In the genomic region with DNA sequence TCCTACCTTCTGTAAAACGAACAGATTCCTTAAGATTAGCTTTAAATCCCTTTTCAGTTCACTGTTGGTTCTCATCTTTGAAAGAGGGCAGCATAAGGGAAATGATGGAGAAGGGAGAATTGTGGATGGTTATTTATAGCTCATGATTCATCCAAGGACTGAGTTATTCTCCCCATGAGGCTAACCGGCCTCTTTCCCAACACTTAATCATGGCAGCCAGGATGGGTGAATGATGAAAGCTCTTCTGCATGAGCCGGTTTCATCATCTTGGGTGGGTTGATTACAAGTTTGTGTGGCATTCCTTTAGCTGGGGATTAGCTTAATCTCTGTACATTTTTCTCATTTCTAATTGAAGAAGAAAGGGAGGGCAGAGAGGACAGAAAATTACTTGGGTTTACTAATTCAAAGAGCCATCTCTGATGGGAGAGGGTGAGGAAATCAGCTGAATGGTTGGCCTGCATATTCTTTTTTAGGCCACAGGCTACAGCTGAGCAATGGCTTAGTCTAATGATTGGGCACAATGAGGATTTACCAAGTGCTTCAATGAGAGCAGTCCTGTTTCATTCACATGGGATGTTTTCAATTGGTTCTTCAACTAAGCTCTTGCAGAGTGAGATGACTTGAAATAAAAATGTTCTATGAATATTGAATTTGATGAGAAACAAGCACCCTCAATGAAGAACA, we compare ENCODE assay signal across 13 cellular contexts.
A peak's percentile ranks its signal among the peaks of the same experiment; 100 is the strongest.
DNase-seq lines count a peak whose midpoint lies in the region; ATAC-seq, FAIRE-seq and TF ChIP-seq lines count a peak whose summit lies in the region.
"Had no signal": no experiment of that assay in that cellular context is flagged by ENCODE, and none has a peak within 500 bp of the region (broad histone marks: within the 10 kb centered on the region; RNA-seq: fewer than 3 reads in every experiment).

No MANE protein-coding gene starts in this region.

- no peak overlapping the region for H3K4me3 Mint-ChIP-seq in brain
- H3K4me3 Mint-ChIP-seq: naive B cell had no signal

- no peaks in the 10 kb centered on the region for H3K27me3 ChIP-seq in MG63
- no peaks in the 10 kb centered on the region for H3K27me3 ChIP-seq in hepatocyte
- H3K27me3 ChIP-seq in spleen (replicated peaks in 1 of 7) = no peaks in the 10 kb centered on the region
- H3K27me3 ChIP-seq: BLaER1 had no signal

- no peak overlapping the region for H3K4me3 ChIP-seq in A549
- H3K4me3 ChIP-seq in MG63 = no peak overlapping the region
- no peak overlapping the region for H3K4me3 ChIP-seq in hepatocyte
- no peak overlapping the region for H3K4me3 ChIP-seq in spleen
- H3K4me3 ChIP-seq: BLaER1 had no signal

- 47% methylated on average over 3 of the region's 3 CpGs for WGBS in A549 (ENCODE audit: missing lambda C conversion rate)
- 77% methylated on average over 3 of the region's 3 CpGs for WGBS in hepatocyte (ENCODE audit: low lambda C conversion rate, missing lambda C conversion rate)
- 65 to 77% (median 71%) methylated on average over 3 of the region's 3 CpGs for WGBS in spleen, 5 donors

- H4K20me1 ChIP-seq in hepatocyte (ENCODE audit: insufficient read depth, poor library complexity, severe bottlenecking) = no peaks in the 10 kb centered on the region
- H4K20me1 ChIP-seq: BLaER1 had no signal

- H3K36me3 Mint-ChIP-seq in brain = no peaks in the 10 kb centered on the region
- H3K36me3 Mint-ChIP-seq: naive B cell had no signal

- TF ChIP-seq RAD21 in A549 (conservative IDR thresholded peaks at IDR 0.05 in 1 of 2, IDR thresholded peaks at IDR 0.05 in 1 of 2) = no peak

- H3K36me3 ChIP-seq in MG63 (peaks cover 88% of the 10 kb centered on the region), hepatocyte (replicated peaks; ENCODE audit: insufficient read depth, low read depth) (no peaks in the 10 kb centered on the region), spleen (no peaks in the 10 kb centered on the region)
- H3K36me3 ChIP-seq: BLaER1 had no signal

- TF ChIP-seq CTCF in A549 (IDR thresholded peaks at IDR 0.05) (no peak), brain (conservative IDR thresholded peaks at IDR 0.05) (no peak), hepatocyte (IDR thresholded peaks at IDR 0.05; ENCODE audit: poor library complexity) (no peak), spleen (IDR thresholded peaks at IDR 0.05 in 8 of 11, conservative IDR thresholded peaks at IDR 0.05 in 3 of 11) (no peak)

- DNase-seq in A549 (ENCODE audit: low read depth in 1 of 2, low spot score in 1 of 2) (peak; percentile 24 to 56), MG63 (peak; percentile 63), hepatocyte (ENCODE audit: low spot score) (peak; percentile 68), activated gamma-delta T cell (lab: John Stamatoyannopoulos, UW) (no peak), NCI-H1417 (lab: John Stamatoyannopoulos, UW) (no peak), spleen (no peak)
- DNase-seq: naive B cell; NCI-H2171 treated with DMSO at 0.1 percent for 48 hours; stimulated activated CD4-positive, alpha-beta T cell treated with anti-CD3 and anti-CD28 coated beads, Interleukin-2, amount 100 ng/mL, for 48 hours had no signal

- TF ChIP-seq EP300 in A549 (IDR thresholded peaks at IDR 0.05) = peak in 1 of 2 experiments; percentile 48; a peak in 2 of 5 replicates

- H3K4me2 ChIP-seq in A549 (peak overlapping the region; percentile 14; the same call in 2 of the 3 replicates), hepatocyte (no peak overlapping the region)
- H3K4me2 ChIP-seq: BLaER1 had no signal

- intact Hi-C loops in spleen (cut with DNase I; ENCODE audit: low total_unique reads) = no loop called here

- H3K4me1 ChIP-seq in A549 = peaks cover 10% of the 10 kb centered on the region; the same call in 2 of the 3 replicates
- no peaks in the 10 kb centered on the region for H3K4me1 ChIP-seq in hepatocyte (ENCODE audit: insufficient read depth)
- no peaks in the 10 kb centered on the region for H3K4me1 ChIP-seq in spleen
- H3K4me1 ChIP-seq: BLaER1 had no signal

- TF ChIP-seq POLR2A in A549 (IDR thresholded peaks at IDR 0.05; ENCODE audit: low read length) (no peak), spleen (IDR thresholded peaks at IDR 0.05) (no peak)

- POLR2A ChIA-PET in A549 (lab: Yijun Ruan, JAX) = no interaction called here

- H3K27ac ChIP-seq in A549 (peak overlapping the region; percentile 35 to 65; a peak in 4 of 6 replicates), hepatocyte (peak overlapping the region; percentile 22), spleen (peak overlapping the region in 3 of 8 donors; percentile 39 to 55 (median 44))
- H3K27ac ChIP-seq: BLaER1 had no signal

- peaks cover 6% of the 10 kb centered on the region for H3K27me3 Mint-ChIP-seq in brain
- H3K27me3 Mint-ChIP-seq: naive B cell had no signal

- H3K27ac Mint-ChIP-seq in brain = peak overlapping the region in 3 of 5 experiments; percentile 48 to 72 (median 58)
- H3K27ac Mint-ChIP-seq: naive B cell had no signal

- CTCF ChIA-PET in A549 (lab: Yijun Ruan, JAX) = interaction anchor here (1.2 to 2.4 kb wide), 4 partner anchors 10 to 166 kb away, joined by 4 to 14 read pairs (median 7); no protein-coding TSS in a partner anchor

- no peak for FAIRE-seq in A549 (lab: Jason Lieb, UNC)
- FAIRE-seq: GM12891 had no signal

- no peaks in the 10 kb centered on the region for H3K9me3 ChIP-seq in A549
- no peaks in the 10 kb centered on the region for H3K9me3 ChIP-seq in MG63
- no peaks in the 10 kb centered on the region for H3K9me3 ChIP-seq in hepatocyte (ENCODE audit: low read depth)
- no peaks in the 10 kb centered on the region for H3K9me3 ChIP-seq in spleen
- H3K9me3 ChIP-seq: BLaER1 had no signal

- peaks cover 23% of the 10 kb centered on the region for H3K4me1 Mint-ChIP-seq in brain
- H3K4me1 Mint-ChIP-seq: naive B cell had no signal

- no peak overlapping the region for H2AFZ ChIP-seq in hepatocyte

- no peaks in the 10 kb centered on the region for H3K79me2 ChIP-seq in hepatocyte

- ATAC-seq in A549 (peak; percentile 68 to 80), GM18870 (IDR thresholded peaks at IDR 0.05; ENCODE audit: unreplicated experiment) (no peak)

- H3K9me2 ChIP-seq in hepatocyte (replicated peaks; ENCODE audit: insufficient read depth) = no peaks in the 10 kb centered on the region

- peaks cover 0 to 5% (median 0%) of the 10 kb centered on the region in 5 experiments for H3K9me3 Mint-ChIP-seq in brain

TF ChIP-seq in A549, 52 proteins besides CTCF, POLR2A, EP300 and RAD21 (continues in another document):
- TF ChIP-seq HES2 (IDR thresholded peaks at IDR 0.05) = 0 out of 2 replicates have a peak, but pooled peaks have one; percentile 57
- TF ChIP-seq ZSCAN20 (CRISPR knock-in tag; IDR thresholded peaks at IDR 0.05) = no peak
- TF ChIP-seq, protein P1, sequence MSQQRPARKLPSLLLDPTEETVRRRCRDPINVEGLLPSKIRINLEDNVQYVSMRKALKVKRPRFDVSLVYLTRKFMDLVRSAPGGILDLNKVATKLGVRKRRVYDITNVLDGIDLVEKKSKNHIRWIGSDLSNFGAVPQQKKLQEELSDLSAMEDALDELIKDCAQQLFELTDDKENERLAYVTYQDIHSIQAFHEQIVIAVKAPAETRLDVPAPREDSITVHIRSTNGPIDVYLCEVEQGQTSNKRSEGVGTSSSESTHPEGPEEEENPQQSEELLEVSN (IDR thresholded peaks at IDR 0.05; ENCODE audit: borderline replicate concordance, low read depth) = no peak
- no peak for TF ChIP-seq MAX (IDR thresholded peaks at IDR 0.05)
- peak; percentile 35 to 82; a peak in 3 of 4 replicates for TF ChIP-seq CEBPB (IDR thresholded peaks at IDR 0.05)
- TF ChIP-seq MYC (IDR thresholded peaks at IDR 0.05; ENCODE audit: borderline replicate concordance, low read length) = no peak
- no peak for TF ChIP-seq RCOR1 (IDR thresholded peaks at IDR 0.05; ENCODE audit: low read depth, low read length)
- TF ChIP-seq FOSL2 (IDR thresholded peaks at IDR 0.05) = peak; percentile 44
- TF ChIP-seq FOSL2 (CRISPR knock-in tag; IDR thresholded peaks at IDR 0.05) = peak; percentile 67
- TF ChIP-seq BHLHE40 (IDR thresholded peaks at IDR 0.05; ENCODE audit: low read depth, low read length) = no peak
- no peak for TF ChIP-seq CBX2 (IDR thresholded peaks at IDR 0.05; ENCODE audit: borderline replicate concordance, low read depth)
- peak in 1 of 2 experiments; percentile 36; a peak in 1 of 5 replicates for TF ChIP-seq JUN (IDR thresholded peaks at IDR 0.05)
- TF ChIP-seq, protein P2, sequence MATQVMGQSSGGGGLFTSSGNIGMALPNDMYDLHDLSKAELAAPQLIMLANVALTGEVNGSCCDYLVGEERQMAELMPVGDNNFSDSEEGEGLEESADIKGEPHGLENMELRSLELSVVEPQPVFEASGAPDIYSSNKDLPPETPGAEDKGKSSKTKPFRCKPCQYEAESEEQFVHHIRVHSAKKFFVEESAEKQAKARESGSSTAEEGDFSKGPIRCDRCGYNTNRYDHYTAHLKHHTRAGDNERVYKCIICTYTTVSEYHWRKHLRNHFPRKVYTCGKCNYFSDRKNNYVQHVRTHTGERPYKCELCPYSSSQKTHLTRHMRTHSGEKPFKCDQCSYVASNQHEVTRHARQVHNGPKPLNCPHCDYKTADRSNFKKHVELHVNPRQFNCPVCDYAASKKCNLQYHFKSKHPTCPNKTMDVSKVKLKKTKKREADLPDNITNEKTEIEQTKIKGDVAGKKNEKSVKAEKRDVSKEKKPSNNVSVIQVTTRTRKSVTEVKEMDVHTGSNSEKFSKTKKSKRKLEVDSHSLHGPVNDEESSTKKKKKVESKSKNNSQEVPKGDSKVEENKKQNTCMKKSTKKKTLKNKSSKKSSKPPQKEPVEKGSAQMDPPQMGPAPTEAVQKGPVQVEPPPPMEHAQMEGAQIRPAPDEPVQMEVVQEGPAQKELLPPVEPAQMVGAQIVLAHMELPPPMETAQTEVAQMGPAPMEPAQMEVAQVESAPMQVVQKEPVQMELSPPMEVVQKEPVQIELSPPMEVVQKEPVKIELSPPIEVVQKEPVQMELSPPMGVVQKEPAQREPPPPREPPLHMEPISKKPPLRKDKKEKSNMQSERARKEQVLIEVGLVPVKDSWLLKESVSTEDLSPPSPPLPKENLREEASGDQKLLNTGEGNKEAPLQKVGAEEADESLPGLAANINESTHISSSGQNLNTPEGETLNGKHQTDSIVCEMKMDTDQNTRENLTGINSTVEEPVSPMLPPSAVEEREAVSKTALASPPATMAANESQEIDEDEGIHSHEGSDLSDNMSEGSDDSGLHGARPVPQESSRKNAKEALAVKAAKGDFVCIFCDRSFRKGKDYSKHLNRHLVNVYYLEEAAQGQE (IDR thresholded peaks at IDR 0.05) = no peak
- no peak for TF ChIP-seq RNF2 (IDR thresholded peaks at IDR 0.05; ENCODE audit: borderline replicate concordance, low read depth)
- TF ChIP-seq JUNB (IDR thresholded peaks at IDR 0.05) = peak; percentile 54; the same call in 1 of the 2 replicates
- no peak for TF ChIP-seq EHMT2 (IDR thresholded peaks at IDR 0.05; ENCODE audit: low read depth)

Comparison
In these comparisons a context has a peak if more than half of its experiments do, and no peak if none do; other contexts are left out.
1. DNase-seq: peak in A549 (2 of 2), MG63 (single experiment) and hepatocyte (single experiment); none in activated gamma-delta T cell (single experiment), NCI-H1417 (0 of 3) and spleen (single experiment).